6 cellular contexts compared by ENCODE assay signal in genomic region chr12:104772336-104772735, GRCh38.
"Had no signal": no experiment of that assay in that cellular context is flagged by ENCODE, and none has a peak within 500 bp of the region (broad histone marks: within the 10 kb centered on the region; RNA-seq: fewer than 3 reads in every experiment).

No MANE protein-coding gene starts in this region.

- DNase-seq: GM23248, GOT3, H9, HCEC 1CT, IMR-90, KBM-7 had no signal

- H3K27ac Mint-ChIP-seq: H9 had no signal

- H3K4me3 Mint-ChIP-seq: H9 had no signal
